13 cellular contexts compared by ENCODE assay signal in the genomic region with DNA sequence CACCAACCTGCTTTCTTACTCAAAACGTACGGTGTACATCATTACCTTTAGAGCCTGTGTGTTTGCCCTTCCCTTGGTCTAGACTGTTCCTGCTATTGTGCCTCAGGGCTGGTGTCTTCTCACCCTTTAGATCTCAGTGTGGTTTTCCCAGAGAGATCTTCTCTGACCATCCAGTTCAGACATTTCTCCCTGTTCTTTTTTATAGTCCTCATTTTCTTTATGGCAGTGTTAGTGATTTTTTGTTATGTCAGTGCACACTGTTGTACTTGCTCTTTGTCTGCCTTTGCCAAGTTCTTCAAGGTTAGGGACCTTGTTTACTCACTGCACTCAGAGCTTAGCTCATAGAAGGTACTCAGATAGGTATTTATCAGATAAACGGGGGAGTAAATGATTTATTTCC.
DNase-seq lines count a peak whose midpoint lies in the region; ATAC-seq and TF ChIP-seq lines count a peak whose summit lies in the region.
"Had no signal": no experiment of that assay in that cellular context is flagged by ENCODE, and none has a peak within 500 bp of the region (broad histone marks: within the 10 kb centered on the region; RNA-seq: fewer than 3 reads in every experiment).

No MANE protein-coding gene starts in this region.

- H3K4me3 ChIP-seq in body of pancreas (no peak overlapping the region), liver (ENCODE audit: low read depth in 1 of 3, low read length in 3 of 3) (no peak overlapping the region), upper lobe of right lung (no peak overlapping the region)
- H3K4me3 ChIP-seq: GM12878, GM23338 had no signal

- peaks cover 24% of the 10 kb centered on the region for H3K4me1 ChIP-seq in body of pancreas
- H3K4me1 ChIP-seq in liver (ENCODE audit: control insufficient read depth in 4 of 4, insufficient read depth in 4 of 4, low read length in 3 of 4) = peaks cover 4 to 52% (median 33%) of the 10 kb centered on the region in 4 donors
- H3K4me1 ChIP-seq in upper lobe of right lung = no peaks in the 10 kb centered on the region

- H3K9me3 ChIP-seq in body of pancreas (no peaks in the 10 kb centered on the region), liver (ENCODE audit: control insufficient read depth in 4 of 4, low read length in 3 of 4) (no peaks in the 10 kb centered on the region), upper lobe of right lung (no peaks in the 10 kb centered on the region)

- peak; percentile 84 for ATAC-seq in body of pancreas
- peak; percentile 50 for ATAC-seq in upper lobe of right lung
- no peak for ATAC-seq in GM19463 (IDR thresholded peaks at IDR 0.05; ENCODE audit: unreplicated experiment)
- ATAC-seq in GM21526 (IDR thresholded peaks at IDR 0.05; ENCODE audit: low FRiP score, unreplicated experiment) = no peak
- ATAC-seq: GM12878, GM23338 had no signal

- 38 to 48% methylated on average over 3 of the region's 3 CpGs for WGBS in body of pancreas, 2 donors
- 42% methylated on average over 3 of the region's 3 CpGs for WGBS in liver

- TF ChIP-seq CTCF in body of pancreas (IDR thresholded peaks at IDR 0.05) (no peak), liver (IDR thresholded peaks at IDR 0.05; ENCODE audit: low read depth, low read length, missing input control) (no peak), upper lobe of right lung (IDR thresholded peaks at IDR 0.05) (no peak)

- no peak for TF ChIP-seq RAD21 in liver (IDR thresholded peaks at IDR 0.05)

- peak overlapping the region in 2 of 4 donors; percentile 27 to 36 for H3K27ac ChIP-seq in body of pancreas
- peak overlapping the region in 1 of 2 donors; percentile 0 for H3K27ac ChIP-seq in liver (ENCODE audit: low read depth in 1 of 2, low read length in 2 of 2)
- H3K27ac ChIP-seq in upper lobe of right lung = no peak overlapping the region

- intact Hi-C loops in body of pancreas (cut with DNase I) = no loop called here
- intact Hi-C loops in upper lobe of right lung (cut with DNase I) = no loop called here

- no peak for TF ChIP-seq POLR2A in body of pancreas (IDR thresholded peaks at IDR 0.05)

- DNase-seq in NCI-H510A treated with DMSO at 0.1 percent for 48 hours (lab: John Stamatoyannopoulos, UW) (peak; percentile 24), NCI-H510A (lab: John Stamatoyannopoulos, UW) (no peak), body of pancreas (peak in 1 of 4 donors; percentile 37), upper lobe of right lung (no peak)
- DNase-seq: C1 segment of cervical spinal cord; CD4-positive, alpha-beta T cell; DMS79; H7 had no signal

- no peak overlapping the region for H3K9ac ChIP-seq in liver (ENCODE audit: low read depth in 1 of 2, low read length in 2 of 2)

- H3K36me3 ChIP-seq in body of pancreas (replicated peaks in 1 of 2; ENCODE audit: insufficient read depth in 1 of 2, low read depth in 2 of 2) = no peaks in the 10 kb centered on the region
- H3K36me3 ChIP-seq in liver (ENCODE audit: control insufficient read depth in 4 of 4, insufficient read depth in 3 of 4, low read depth in 1 of 4, low read length in 3 of 4) = peaks cover 0 to 2% (median under 1%) of the 10 kb centered on the region in 4 donors
- H3K36me3 ChIP-seq in upper lobe of right lung = peaks cover 14% of the 10 kb centered on the region

- no peaks in the 10 kb centered on the region for H3K27me3 ChIP-seq in body of pancreas
- H3K27me3 ChIP-seq in liver (ENCODE audit: control insufficient read depth in 4 of 4, insufficient read depth in 4 of 4, low read length in 3 of 4) = no peaks in the 10 kb centered on the region
- no peaks in the 10 kb centered on the region for H3K27me3 ChIP-seq in upper lobe of right lung

TF ChIP-seq in liver, 16 proteins besides CTCF, POLR2A, EP300 and RAD21:
- peak; percentile 21 for TF ChIP-seq SP1 (IDR thresholded peaks at IDR 0.05)
- TF ChIP-seq HNF4G (IDR thresholded peaks at IDR 0.05) = no peak
- TF ChIP-seq NR2F2 (IDR thresholded peaks at IDR 0.05) = no peak
- TF ChIP-seq HNF4A (conservative IDR thresholded peaks at IDR 0.05) = peak; percentile 19 to 50
- peak; percentile 30 to 40 for TF ChIP-seq RXRA (IDR thresholded peaks at IDR 0.05)
- TF ChIP-seq FOXA2 (IDR thresholded peaks at IDR 0.05) = peak; percentile 74

Comparison
In these comparisons a context has a peak if more than half of its experiments do, and no peak if none do; other contexts are left out.
1. ATAC-seq: peak in body of pancreas (single experiment) and upper lobe of right lung (single experiment); none in GM19463 (single experiment) and GM21526 (single experiment).